Comparison of ENCODE assay signal across 12 cellular contexts in genomic region chr18:13688191-13689136, GRCh38.
"Had no signal": no experiment of that assay in that cellular context is flagged by ENCODE, and none has a peak within 500 bp of the region (broad histone marks: within the 10 kb centered on the region; RNA-seq: fewer than 3 reads in every experiment).

No MANE protein-coding gene starts in this region.

- H3K4me1 ChIP-seq: body of pancreas, esophagus squamous epithelium, suprapubic skin had no signal

- ATAC-seq: body of pancreas, left colon had no signal

- H3K9ac ChIP-seq: SK-N-SH had no signal

- H3K4me3 ChIP-seq: body of pancreas, coronary artery, esophagus squamous epithelium, hepatocyte, suprapubic skin had no signal

- DNase-seq: activated CD4-positive, alpha-beta memory T cell treated with anti-CD3 and anti-CD28 coated beads for 36 hours; activated naive CD4-positive, alpha-beta T cell treated with Interleukin-2 at 50 U/mL for 16 hours; activated naive CD8-positive, alpha-beta T cell treated with anti-CD3 and anti-CD28 coated beads, Interleukin-2, amount 10 ng/mL, durations not matched to agents 7 days and 5 days; body of pancreas; esophagus squamous epithelium; left colon; mammary epithelial cell; SK-N-SH; stimulated activated CD4-positive, alpha-beta T cell treated with anti-CD3 and anti-CD28 coated beads, Interleukin-2, amount 100 ng/mL, for 24 hours had no signal

- H3K27ac ChIP-seq: body of pancreas, coronary artery, esophagus squamous epithelium, hepatocyte, suprapubic skin had no signal

- H3K9me3 ChIP-seq: body of pancreas, esophagus squamous epithelium, SK-N-SH, suprapubic skin had no signal

- H3K27me3 ChIP-seq: body of pancreas, esophagus squamous epithelium, hepatocyte, suprapubic skin had no signal

- H3K4me2 ChIP-seq: hepatocyte, SK-N-SH had no signal

- H3K36me3 ChIP-seq: esophagus squamous epithelium, suprapubic skin had no signal
